In genomic region chr7:139743967-139744767, GRCh38 we compare ENCODE assay signal across 1 cellular context.
TF ChIP-seq lines count a peak whose summit lies in the region.

No MANE protein-coding gene starts in this region.

TF ChIP-seq in IMR-90, 13 proteins besides CTCF, POLR2A, EP300 and RAD21 (continued from another document):
- no peak for TF ChIP-seq ELK1 (IDR thresholded peaks at IDR 0.05; ENCODE audit: borderline replicate concordance, low read depth, low read length)
